In the genomic region with DNA sequence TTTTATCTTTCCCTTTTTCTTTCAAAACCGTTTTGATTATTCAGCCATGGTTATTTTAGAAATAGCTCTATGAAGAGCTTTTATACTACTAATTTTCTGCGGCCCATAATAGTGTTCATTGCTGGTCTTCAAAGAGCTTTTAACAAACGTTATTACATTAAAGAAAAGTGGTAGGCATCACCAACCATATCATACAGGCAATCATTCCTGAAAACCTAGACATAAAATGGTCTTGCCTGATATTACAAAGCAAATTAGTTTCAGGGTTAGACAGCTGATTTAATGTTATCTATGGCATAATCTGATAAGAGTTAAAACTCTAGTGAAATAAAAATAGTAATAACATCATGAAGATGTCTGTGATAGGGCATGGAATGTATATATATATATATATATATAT, we compare ENCODE assay signal across 34 cellular contexts.
"Had no signal": no experiment of that assay in that cellular context is flagged by ENCODE, and none has a peak within 500 bp of the region (broad histone marks: within the 10 kb centered on the region; RNA-seq: fewer than 3 reads in every experiment).

No MANE protein-coding gene starts in this region.

- H3K9me3 ChIP-seq: MG63 had no signal

- H3K27me3 ChIP-seq: MG63 had no signal

- H3K4me2 ChIP-seq: KMS-11 had no signal

- H3K9ac ChIP-seq: KMS-11 had no signal

- H3K27ac ChIP-seq: KMS-11 had no signal

- H3K4me3 ChIP-seq: MG63 had no signal

- H3K36me3 ChIP-seq: MG63 had no signal

- DNase-seq: Karpas-422, Kasumi-1, KG1, MG63, MM.1S, MV-4-11, NCI-H1048, NCI-H1092, NCI-H1092 treated with DMSO at 0.1 percent for 48 hours, NCI-H1105, NCI-H1105 treated with DMSO at 0.1 percent for 48 hours, NCI-H1417, NCI-H1417 treated with DMSO at 0.1 percent for 48 hours, NCI-H1436, NCI-H1436 treated with DMSO at 0.1 percent for 48 hours, NCI-H146, NCI-H1694, NCI-H1694 treated with DMSO at 0.1 percent for 48 hours, NCI-H187, NCI-H187 treated with DMSO at 0.1 percent for 48 hours, NCI-H2029, NCI-H2029 treated with DMSO at 0.1 percent for 48 hours, NCI-H2081, NCI-H2081 treated with DMSO at 0.1 percent for 48 hours, NCI-H2107, NCI-H2171, NCI-H2171 treated with DMSO at 0.1 percent for 48 hours, NCI-H2227 treated with DMSO at 0.1 percent for 48 hours, NCI-H226, NCI-H345, NCI-H446, NCI-H446 treated with DMSO at 0.1 percent for 48 hours, NCI-H510A had no signal
